Comparison of ENCODE assay signal across 8 cellular contexts in the genomic region with DNA sequence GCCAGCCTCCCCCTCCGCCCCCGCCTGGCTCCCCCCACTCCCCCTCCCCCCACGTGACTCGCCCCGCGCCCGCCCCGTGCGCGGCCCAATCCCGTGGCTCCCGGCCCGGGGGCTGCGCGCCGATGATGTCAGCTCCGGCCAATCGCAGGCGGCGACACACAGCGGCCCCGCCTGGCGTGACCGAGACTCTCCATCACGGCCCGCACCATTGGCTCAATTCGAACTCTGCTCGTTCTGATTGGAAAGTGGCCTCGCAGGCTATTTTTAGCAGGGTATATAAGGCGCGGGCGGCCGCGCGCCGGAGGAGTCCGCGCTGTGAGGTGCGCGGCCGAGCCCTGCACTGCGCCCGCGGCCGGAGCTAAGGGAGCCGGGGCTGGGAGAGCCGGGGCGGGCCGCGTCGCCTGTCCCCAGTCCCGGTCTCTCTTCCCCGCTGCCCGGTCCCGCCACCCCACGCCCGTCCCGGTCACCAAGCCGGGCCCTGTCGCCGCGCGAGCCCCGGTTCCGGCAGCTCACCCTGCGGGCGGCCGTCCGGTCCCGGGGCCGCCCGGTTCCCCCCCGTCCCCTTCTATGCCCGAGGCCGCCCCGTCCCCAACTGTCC. TPM values are rescaled to one million over a fixed set of nuclear protein-coding genes. Genes with fewer than 3 reads are reported as not detected.
DNase-seq lines count a peak whose midpoint lies in the region; ATAC-seq and TF ChIP-seq lines count a peak whose summit lies in the region.

No MANE protein-coding gene starts in this region.

- no peak for TF ChIP-seq CTCF in osteoblast (IDR thresholded peaks at IDR 0.05; ENCODE audit: extremely low read depth, low read depth, low read length)
- TF ChIP-seq CTCF in testis (IDR thresholded peaks at IDR 0.05): peak in 2 of 3 experiments; percentile 18 to 29

- H3K27ac Mint-ChIP-seq in activated naive CD4-positive, alpha-beta T cell treated with anti-CD3 and anti-CD28 coated beads, Interleukin-2, amount 50 U/mL, for 24 hours: peak overlapping the region; percentile 99

- H3K9ac ChIP-seq in SK-N-MC (ENCODE audit: insufficient read length): peak overlapping the region; percentile 98

- peaks cover 50% of the 10 kb centered on the region for H3K79me2 ChIP-seq in osteoblast (ENCODE audit: insufficient read depth, low read length)

- 1% methylated on average over 27 to 58 of the region's 76 CpGs for WGBS in testis, 2 donors

- H3K27me3 ChIP-seq in osteoblast (ENCODE audit: insufficient read depth, low read length) (no peaks in the 10 kb centered on the region), testis (no peaks in the 10 kb centered on the region)

- peak overlapping the region; percentile 91 for H3K4me3 Mint-ChIP-seq in activated naive CD4-positive, alpha-beta T cell treated with anti-CD3 and anti-CD28 coated beads, Interleukin-2, amount 50 U/mL, for 24 hours

- H2AFZ ChIP-seq in osteoblast (ENCODE audit: low read length): no peak overlapping the region

- peaks cover 42% of the 10 kb centered on the region for H4K20me1 ChIP-seq in osteoblast (ENCODE audit: insufficient read depth, low read length)

- peak overlapping the region; percentile 81 for H3K4me3 ChIP-seq in SK-N-MC
- H3K4me3 ChIP-seq in osteoblast (ENCODE audit: insufficient read depth, low read length): peak overlapping the region; percentile 80
- peak overlapping the region; percentile 98 to 100 for H3K4me3 ChIP-seq in testis

- H3K9me3 ChIP-seq in SK-N-MC (ENCODE audit: low read depth, low read length): no peaks in the 10 kb centered on the region
- H3K9me3 ChIP-seq in osteoblast (ENCODE audit: low read depth, low read length): no peaks in the 10 kb centered on the region
- no peaks in the 10 kb centered on the region for H3K9me3 ChIP-seq in testis

- ATAC-seq in HG02623 (IDR thresholded peaks at IDR 0.05; ENCODE audit: unreplicated experiment): peak; percentile 78

- H3K36me3 Mint-ChIP-seq in activated naive CD4-positive, alpha-beta T cell treated with anti-CD3 and anti-CD28 coated beads, Interleukin-2, amount 50 U/mL, for 24 hours: peaks cover 40% of the 10 kb centered on the region

- peak overlapping the region; percentile 85 for H3K4me2 ChIP-seq in osteoblast (ENCODE audit: insufficient read depth, low read length)

- H3K4me1 ChIP-seq in osteoblast (ENCODE audit: insufficient read depth, low read length) (peaks cover 24% of the 10 kb centered on the region), testis (peaks cover 21% of the 10 kb centered on the region)

- intact Hi-C loops in testis (cut with DNase I; ENCODE audit: low total_unique reads): no loop called here

- no peaks in the 10 kb centered on the region for H3K27me3 Mint-ChIP-seq in activated naive CD4-positive, alpha-beta T cell treated with anti-CD3 and anti-CD28 coated beads, Interleukin-2, amount 50 U/mL, for 24 hours

- peaks cover 24% of the 10 kb centered on the region for H3K36me3 ChIP-seq in SK-N-MC (ENCODE audit: insufficient read depth, low read length)
- H3K36me3 ChIP-seq in osteoblast (ENCODE audit: insufficient read depth, low read length): peaks cover 38% of the 10 kb centered on the region
- no peaks in the 10 kb centered on the region for H3K36me3 ChIP-seq in testis (ENCODE audit: low read depth, missing control alignments)

- peak; percentile 97 for DNase-seq in NCI-H1092 (lab: John Stamatoyannopoulos, UW)
- DNase-seq in SK-N-MC (ENCODE audit: low read depth, low spot score): peak; percentile 75
- DNase-seq in globus pallidus (ENCODE audit: low spot score): peak; percentile 97
- DNase-seq in osteoblast (ENCODE audit: insufficient read length, low spot score, missing footprints): peak; percentile 99
- peak; percentile 99 for DNase-seq in testis

- H3K27ac ChIP-seq in SK-N-MC (peak overlapping the region; percentile 93), osteoblast (ENCODE audit: low read depth, low read length) (peak overlapping the region; percentile 99), testis (peak overlapping the region; percentile 99 to 100)

- no peaks in the 10 kb centered on the region for H3K9me3 Mint-ChIP-seq in activated naive CD4-positive, alpha-beta T cell treated with anti-CD3 and anti-CD28 coated beads, Interleukin-2, amount 50 U/mL, for 24 hours

- TF ChIP-seq POLR2A in GM10847 (IDR thresholded peaks at IDR 0.05; ENCODE audit: extremely low read depth, insufficient read length): peak; percentile 99
- peak; percentile 98 for TF ChIP-seq POLR2A in testis (IDR thresholded peaks at IDR 0.05)

- H3K4me1 Mint-ChIP-seq in activated naive CD4-positive, alpha-beta T cell treated with anti-CD3 and anti-CD28 coated beads, Interleukin-2, amount 50 U/mL, for 24 hours: peaks cover 44% of the 10 kb centered on the region

RNA-seq across cellular contexts. Expression of a gene that starts 0.3 kb away (rescaled TPM):
- total RNA-seq in osteoblast (50.1 and 52.1 TPM in 2 replicates), testis (10 to 100 TPM; 30.8 to 35.7 TPM)
- 41.5 TPM for polyA plus RNA-seq in testis (ENCODE audit: insufficient read depth, low read depth, low replicate concordance)

Comparison
In these comparisons a context has a peak if more than half of its experiments do, and no peak if none do; other contexts are left out.
1. Peak in every context shown above with its lines: DNase-seq, ATAC-seq, H3K4me3 ChIP-seq and H3K27ac ChIP-seq.